1 cellular context compared by ENCODE assay signal in the genomic region with DNA sequence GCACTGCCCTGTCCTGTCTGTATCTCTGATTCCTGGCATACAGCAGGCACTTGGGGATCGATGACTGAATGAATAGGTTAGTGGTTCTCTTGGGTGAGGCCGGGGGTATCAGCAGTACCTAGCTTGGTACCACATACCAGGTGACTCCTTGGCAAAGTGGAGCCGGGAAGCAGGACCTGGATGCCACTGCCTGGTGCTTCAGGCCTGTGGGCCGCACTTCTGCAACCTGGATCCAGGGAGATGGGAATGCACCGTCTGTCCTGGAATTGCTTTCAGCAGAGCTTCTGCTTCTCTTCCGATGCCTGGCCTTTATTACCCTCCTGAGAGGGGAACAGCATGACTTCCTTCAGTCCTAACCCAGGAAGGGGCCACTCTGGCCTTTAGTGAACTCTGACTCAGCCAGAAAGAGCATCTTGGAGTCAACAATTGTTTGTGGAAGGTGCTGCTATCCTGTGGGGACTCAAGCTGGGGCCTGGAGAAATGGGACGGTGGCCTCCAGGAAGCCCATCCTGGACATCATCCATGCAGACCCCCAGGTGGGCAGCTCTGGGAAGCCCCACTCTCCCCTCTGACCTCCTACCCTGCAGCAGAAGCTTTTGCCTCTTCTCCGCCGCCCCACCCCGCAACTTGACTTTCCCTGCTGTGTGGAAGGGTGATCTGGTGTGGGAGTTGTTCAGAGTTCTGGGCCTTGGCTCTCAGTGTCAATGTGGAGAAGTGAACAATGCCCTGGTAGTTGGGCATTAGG.
TF ChIP-seq lines count a peak whose summit lies in the region.

No MANE protein-coding gene starts in this region.

TF ChIP-seq in H1, 55 proteins besides CTCF, POLR2A, EP300 and RAD21:
- TF ChIP-seq SIRT6 (IDR thresholded peaks at IDR 0.05; ENCODE audit: low read length) (no peak), CBX8 (IDR thresholded peaks at IDR 0.05; ENCODE audit: borderline replicate concordance, low read depth, low read length) (no peak), CBX5 (IDR thresholded peaks at IDR 0.05; ENCODE audit: low read depth, low read length) (no peak), PHF8 (conservative IDR thresholded peaks at IDR 0.05; ENCODE audit: low read depth, low read length) (no peak), SP2 (IDR thresholded peaks at IDR 0.05; ENCODE audit: low read length) (no peak), NRF1 (IDR thresholded peaks at IDR 0.05; ENCODE audit: low read depth, low read length) (no peak), RXRA (IDR thresholded peaks at IDR 0.05; ENCODE audit: insufficient read depth, low read depth, low read length) (no peak), ASH2L (IDR thresholded peaks at IDR 0.05; ENCODE audit: low read length) (no peak), HDAC2 (IDR thresholded peaks at IDR 0.05; ENCODE audit: borderline replicate concordance in 1 of 2, low read depth in 2 of 2, low read length in 2 of 2) (no peak), POU5F1 (IDR thresholded peaks at IDR 0.05; ENCODE audit: low read depth, low read length) (no peak), KDM1A (IDR thresholded peaks at IDR 0.05; ENCODE audit: borderline replicate concordance, low read length) (no peak), BRCA1 (IDR thresholded peaks at IDR 0.05; ENCODE audit: low read depth, low read length) (no peak)
- TF ChIP-seq, protein P1, sequence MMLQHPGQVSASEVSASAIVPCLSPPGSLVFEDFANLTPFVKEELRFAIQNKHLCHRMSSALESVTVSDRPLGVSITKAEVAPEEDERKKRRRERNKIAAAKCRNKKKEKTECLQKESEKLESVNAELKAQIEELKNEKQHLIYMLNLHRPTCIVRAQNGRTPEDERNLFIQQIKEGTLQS (IDR thresholded peaks at IDR 0.05; ENCODE audit: insufficient read depth, low read depth, low read length): no peak
- TF ChIP-seq, protein P2, sequence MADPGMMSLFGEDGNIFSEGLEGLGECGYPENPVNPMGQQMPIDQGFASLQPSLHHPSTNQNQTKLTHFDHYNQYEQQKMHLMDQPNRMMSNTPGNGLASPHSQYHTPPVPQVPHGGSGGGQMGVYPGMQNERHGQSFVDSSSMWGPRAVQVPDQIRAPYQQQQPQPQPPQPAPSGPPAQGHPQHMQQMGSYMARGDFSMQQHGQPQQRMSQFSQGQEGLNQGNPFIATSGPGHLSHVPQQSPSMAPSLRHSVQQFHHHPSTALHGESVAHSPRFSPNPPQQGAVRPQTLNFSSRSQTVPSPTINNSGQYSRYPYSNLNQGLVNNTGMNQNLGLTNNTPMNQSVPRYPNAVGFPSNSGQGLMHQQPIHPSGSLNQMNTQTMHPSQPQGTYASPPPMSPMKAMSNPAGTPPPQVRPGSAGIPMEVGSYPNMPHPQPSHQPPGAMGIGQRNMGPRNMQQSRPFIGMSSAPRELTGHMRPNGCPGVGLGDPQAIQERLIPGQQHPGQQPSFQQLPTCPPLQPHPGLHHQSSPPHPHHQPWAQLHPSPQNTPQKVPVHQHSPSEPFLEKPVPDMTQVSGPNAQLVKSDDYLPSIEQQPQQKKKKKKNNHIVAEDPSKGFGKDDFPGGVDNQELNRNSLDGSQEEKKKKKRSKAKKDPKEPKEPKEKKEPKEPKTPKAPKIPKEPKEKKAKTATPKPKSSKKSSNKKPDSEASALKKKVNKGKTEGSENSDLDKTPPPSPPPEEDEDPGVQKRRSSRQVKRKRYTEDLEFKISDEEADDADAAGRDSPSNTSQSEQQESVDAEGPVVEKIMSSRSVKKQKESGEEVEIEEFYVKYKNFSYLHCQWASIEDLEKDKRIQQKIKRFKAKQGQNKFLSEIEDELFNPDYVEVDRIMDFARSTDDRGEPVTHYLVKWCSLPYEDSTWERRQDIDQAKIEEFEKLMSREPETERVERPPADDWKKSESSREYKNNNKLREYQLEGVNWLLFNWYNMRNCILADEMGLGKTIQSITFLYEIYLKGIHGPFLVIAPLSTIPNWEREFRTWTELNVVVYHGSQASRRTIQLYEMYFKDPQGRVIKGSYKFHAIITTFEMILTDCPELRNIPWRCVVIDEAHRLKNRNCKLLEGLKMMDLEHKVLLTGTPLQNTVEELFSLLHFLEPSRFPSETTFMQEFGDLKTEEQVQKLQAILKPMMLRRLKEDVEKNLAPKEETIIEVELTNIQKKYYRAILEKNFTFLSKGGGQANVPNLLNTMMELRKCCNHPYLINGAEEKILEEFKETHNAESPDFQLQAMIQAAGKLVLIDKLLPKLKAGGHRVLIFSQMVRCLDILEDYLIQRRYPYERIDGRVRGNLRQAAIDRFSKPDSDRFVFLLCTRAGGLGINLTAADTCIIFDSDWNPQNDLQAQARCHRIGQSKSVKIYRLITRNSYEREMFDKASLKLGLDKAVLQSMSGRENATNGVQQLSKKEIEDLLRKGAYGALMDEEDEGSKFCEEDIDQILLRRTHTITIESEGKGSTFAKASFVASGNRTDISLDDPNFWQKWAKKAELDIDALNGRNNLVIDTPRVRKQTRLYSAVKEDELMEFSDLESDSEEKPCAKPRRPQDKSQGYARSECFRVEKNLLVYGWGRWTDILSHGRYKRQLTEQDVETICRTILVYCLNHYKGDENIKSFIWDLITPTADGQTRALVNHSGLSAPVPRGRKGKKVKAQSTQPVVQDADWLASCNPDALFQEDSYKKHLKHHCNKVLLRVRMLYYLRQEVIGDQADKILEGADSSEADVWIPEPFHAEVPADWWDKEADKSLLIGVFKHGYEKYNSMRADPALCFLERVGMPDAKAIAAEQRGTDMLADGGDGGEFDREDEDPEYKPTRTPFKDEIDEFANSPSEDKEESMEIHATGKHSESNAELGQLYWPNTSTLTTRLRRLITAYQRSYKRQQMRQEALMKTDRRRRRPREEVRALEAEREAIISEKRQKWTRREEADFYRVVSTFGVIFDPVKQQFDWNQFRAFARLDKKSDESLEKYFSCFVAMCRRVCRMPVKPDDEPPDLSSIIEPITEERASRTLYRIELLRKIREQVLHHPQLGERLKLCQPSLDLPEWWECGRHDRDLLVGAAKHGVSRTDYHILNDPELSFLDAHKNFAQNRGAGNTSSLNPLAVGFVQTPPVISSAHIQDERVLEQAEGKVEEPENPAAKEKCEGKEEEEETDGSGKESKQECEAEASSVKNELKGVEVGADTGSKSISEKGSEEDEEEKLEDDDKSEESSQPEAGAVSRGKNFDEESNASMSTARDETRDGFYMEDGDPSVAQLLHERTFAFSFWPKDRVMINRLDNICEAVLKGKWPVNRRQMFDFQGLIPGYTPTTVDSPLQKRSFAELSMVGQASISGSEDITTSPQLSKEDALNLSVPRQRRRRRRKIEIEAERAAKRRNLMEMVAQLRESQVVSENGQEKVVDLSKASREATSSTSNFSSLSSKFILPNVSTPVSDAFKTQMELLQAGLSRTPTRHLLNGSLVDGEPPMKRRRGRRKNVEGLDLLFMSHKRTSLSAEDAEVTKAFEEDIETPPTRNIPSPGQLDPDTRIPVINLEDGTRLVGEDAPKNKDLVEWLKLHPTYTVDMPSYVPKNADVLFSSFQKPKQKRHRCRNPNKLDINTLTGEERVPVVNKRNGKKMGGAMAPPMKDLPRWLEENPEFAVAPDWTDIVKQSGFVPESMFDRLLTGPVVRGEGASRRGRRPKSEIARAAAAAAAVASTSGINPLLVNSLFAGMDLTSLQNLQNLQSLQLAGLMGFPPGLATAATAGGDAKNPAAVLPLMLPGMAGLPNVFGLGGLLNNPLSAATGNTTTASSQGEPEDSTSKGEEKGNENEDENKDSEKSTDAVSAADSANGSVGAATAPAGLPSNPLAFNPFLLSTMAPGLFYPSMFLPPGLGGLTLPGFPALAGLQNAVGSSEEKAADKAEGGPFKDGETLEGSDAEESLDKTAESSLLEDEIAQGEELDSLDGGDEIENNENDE (IDR thresholded peaks at IDR 0.05; ENCODE audit: insufficient replicate concordance, low read length): no peak
TF ChIP-seq in H1: peak in this region for 0.
